ENCODE assay signal across 16 cellular contexts in the genomic region with DNA sequence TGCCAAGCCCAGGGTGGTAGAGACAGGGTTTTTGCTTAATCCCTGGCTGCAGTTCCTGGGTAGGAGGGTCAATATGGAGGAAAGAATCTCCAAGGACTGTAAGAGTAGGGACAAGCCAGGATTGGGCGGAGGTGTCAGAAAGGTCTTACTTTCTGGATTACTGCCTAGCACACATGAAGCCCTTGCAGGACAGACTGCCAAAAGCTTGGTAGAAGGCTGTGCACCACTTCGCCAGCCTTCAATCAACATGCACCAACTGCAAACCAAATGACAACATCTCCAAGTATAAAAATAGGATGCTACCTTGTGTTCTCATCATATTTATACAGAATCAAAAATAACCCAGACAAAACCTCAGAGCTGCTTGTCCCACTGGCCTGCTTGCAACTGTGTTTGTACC. TPM values are rescaled to one million over a fixed set of nuclear protein-coding genes. Genes with fewer than 3 reads are reported as not detected.
DNase-seq lines count a peak whose midpoint lies in the region; ATAC-seq, FAIRE-seq and TF ChIP-seq lines count a peak whose summit lies in the region.
"Had no signal": no experiment of that assay in that cellular context is flagged by ENCODE, and none has a peak within 500 bp of the region (broad histone marks: within the 10 kb centered on the region; RNA-seq: fewer than 3 reads in every experiment).

No MANE protein-coding gene starts in this region.

- H3K36me3 ChIP-seq in heart right ventricle: peaks cover 0 to 73% (median 35%) of the 10 kb centered on the region in 9 donors

- H3K9me3 ChIP-seq in heart right ventricle: no peaks in the 10 kb centered on the region

- H3K27me3 Mint-ChIP-seq in neural crest cell (ENCODE audit: low read depth): no peaks in the 10 kb centered on the region
- H3K27me3 Mint-ChIP-seq: B cell; CD4-positive, alpha-beta memory T cell had no signal

- FAIRE-seq in urothelium cell line (lab: Jason Lieb, UNC): no peak
- FAIRE-seq: A204.1, GM12892, GM19239 had no signal

- H3K27ac ChIP-seq in heart right ventricle: peak overlapping the region in 8 of 10 donors; percentile 3 to 78 (median 60)

- ATAC-seq in Right ventricle myocardium superior (ENCODE audit: poor library complexity): peak; percentile 59
- ATAC-seq in heart right ventricle: peak in 7 of 8 donors; percentile 21 to 66 (median 38)
- no peak for ATAC-seq in stimulated activated effector memory CD8-positive, alpha-beta T cell treated with anti-CD3 and anti-CD28 coated beads, Interleukin-12 subunit alpha, Interleukin-12 subunit beta, amount 100 ng/mL, for 72 hours

- H3K27me3 ChIP-seq in heart right ventricle: no peaks in the 10 kb centered on the region

- no peak for DNase-seq in Right ventricle myocardium superior
- no peak for DNase-seq in cardiac septum (ENCODE audit: low spot score)
- DNase-seq in heart right ventricle: peak in 1 of 2 donors; percentile 38
- no peak for DNase-seq in neural crest cell (ENCODE audit: low read depth, low spot score)
- no peak for DNase-seq in stimulated activated effector memory CD8-positive, alpha-beta T cell treated with anti-CD3 and anti-CD28 coated beads, Interleukin-12 subunit alpha, Interleukin-12 subunit beta, amount 100 ng/mL, for 72 hours (ENCODE audit: low spot score in 2 of 2)
- DNase-seq in NCI-H1092 treated with DMSO at 0.1 percent for 48 hours (lab: John Stamatoyannopoulos, UW): no peak
- no peak for DNase-seq in NCI-H526 treated with DMSO at 0.1 percent for 48 hours (lab: John Stamatoyannopoulos, UW)
- no peak for DNase-seq in urothelium cell line (ENCODE audit: low spot score)
- DNase-seq: C1 segment of cervical spinal cord; CD4-positive, alpha-beta memory T cell; DMS79; HCEC 1CT had no signal

- TF ChIP-seq CTCF in heart right ventricle (IDR thresholded peaks at IDR 0.05) (no peak), neural crest cell (conservative IDR thresholded peaks at IDR 0.05) (no peak)

- H3K4me3 ChIP-seq in heart right ventricle: no peak overlapping the region

- H3K4me1 Mint-ChIP-seq in neural crest cell: peaks cover 19% of the 10 kb centered on the region
- H3K4me1 Mint-ChIP-seq in stimulated activated effector memory CD8-positive, alpha-beta T cell treated with anti-CD3 and anti-CD28 coated beads, Interleukin-12 subunit alpha, Interleukin-12 subunit beta, amount 100 ng/mL, for 72 hours: peaks cover 37% of the 10 kb centered on the region

- 57 to 72% methylated on average over 2 of the region's 2 CpGs for WGBS in heart right ventricle, 2 donors

- H3K4me3 Mint-ChIP-seq in neural crest cell: peak overlapping the region; percentile 19
- H3K4me3 Mint-ChIP-seq in stimulated activated effector memory CD8-positive, alpha-beta T cell treated with anti-CD3 and anti-CD28 coated beads, Interleukin-12 subunit alpha, Interleukin-12 subunit beta, amount 100 ng/mL, for 72 hours: no peak overlapping the region
- H3K4me3 Mint-ChIP-seq: B cell had no signal

- intact Hi-C loops in Right ventricle myocardium superior (cut with DNase I) (loop anchor here (10.0 kb wide), 1 partner anchor 91 kb away; a partner anchor contains a TSS), cardiac septum (cut with DNase I) (loop anchor here (10.0 kb wide), 1 partner anchor 251 kb away; no protein-coding TSS in a partner anchor), heart right ventricle (cut with DNase I) (loop anchor here in 5 of 10 donors (5.0 to 10.0 kb wide), 6 partner anchors 83 to 381 kb away; a partner anchor contains a TSS)

- H3K9me3 Mint-ChIP-seq in neural crest cell: no peaks in the 10 kb centered on the region
- no peaks in the 10 kb centered on the region for H3K9me3 Mint-ChIP-seq in stimulated activated effector memory CD8-positive, alpha-beta T cell treated with anti-CD3 and anti-CD28 coated beads, Interleukin-12 subunit alpha, Interleukin-12 subunit beta, amount 100 ng/mL, for 72 hours

- peaks cover 9 to 42% (median 32%) of the 10 kb centered on the region in 9 donors for H3K4me1 ChIP-seq in heart right ventricle

- H3K27ac Mint-ChIP-seq in neural crest cell (ENCODE audit: unreplicated experiment): no peak overlapping the region
- H3K27ac Mint-ChIP-seq in stimulated activated effector memory CD8-positive, alpha-beta T cell treated with anti-CD3 and anti-CD28 coated beads, Interleukin-12 subunit alpha, Interleukin-12 subunit beta, amount 100 ng/mL, for 72 hours: peak overlapping the region; percentile 40
- H3K27ac Mint-ChIP-seq: B cell had no signal

- H3K36me3 Mint-ChIP-seq in neural crest cell (ENCODE audit: low read depth): no peaks in the 10 kb centered on the region
- H3K36me3 Mint-ChIP-seq in stimulated activated effector memory CD8-positive, alpha-beta T cell treated with anti-CD3 and anti-CD28 coated beads, Interleukin-12 subunit alpha, Interleukin-12 subunit beta, amount 100 ng/mL, for 72 hours: peaks cover 91% of the 10 kb centered on the region

RNA-seq across cellular contexts. Expression of a gene that starts 3.7 kb away (rescaled TPM):
- total RNA-seq in Right ventricle myocardium superior (20.5 TPM), cardiac septum (21.3 TPM), heart right ventricle (10 to 100 TPM; 17.9 to 29.5 (median 22.9) TPM), neural crest cell (50.0 and 58.2 TPM in 2 replicates)
- 10 to 100 TPM in 1 of 2 donors, 1 to 10 TPM in 1; 4.4 to 10.2 TPM for polyA plus RNA-seq in heart right ventricle

RNA-seq across cellular contexts. Expression of a gene that starts 3.7 kb away (rescaled TPM):
- total RNA-seq in Right ventricle myocardium superior (47.6 TPM), cardiac septum (36.1 TPM), heart right ventricle (10 to 100 TPM; 34.8 to 53.8 (median 44.6) TPM), neural crest cell (41.7 and 45.2 TPM in 2 replicates)
- polyA plus RNA-seq in heart right ventricle: 10 to 100 TPM; 52.8 to 84.2 TPM

RNA-seq across cellular contexts. Expression of a gene that starts 16.1 kb away (rescaled TPM):
- total RNA-seq in Right ventricle myocardium superior (12.4 TPM), cardiac septum (17.5 TPM), heart right ventricle (10 to 100 TPM; 13.5 to 20.3 (median 16.3) TPM), neural crest cell (35.6 and 39.2 TPM in 2 replicates)
- 10 to 100 TPM; 18.1 to 25.4 TPM for polyA plus RNA-seq in heart right ventricle

RNA-seq across cellular contexts. Expression of a gene that starts 16.1 kb away (rescaled TPM):
- total RNA-seq in Right ventricle myocardium superior (3.9 TPM), cardiac septum (9.0 TPM), heart right ventricle (10 to 100 TPM in 1 of 10 donors, 1 to 10 TPM in 9; 4.2 to 16.0 (median 6.5) TPM), neural crest cell (77.0 and 78.7 TPM in 2 replicates)
- polyA plus RNA-seq in heart right ventricle: 10 to 100 TPM in 1 of 2 donors, 1 to 10 TPM in 1; 7.5 to 18.8 TPM

RNA-seq across cellular contexts. Expression of a gene that starts 48.1 kb away (rescaled TPM):
- 0.62 TPM for total RNA-seq in Right ventricle myocardium superior
- total RNA-seq in cardiac septum: 0.67 TPM
- 1 to 10 TPM in 6 of 10 donors, under 1 TPM in 4; 0.42 to 2.3 (median 1.1) TPM for total RNA-seq in heart right ventricle
- polyA plus RNA-seq in heart right ventricle: under 1 TPM; 0.23 to 0.59 TPM
- 0.37 and 1.1 TPM in 2 replicates for total RNA-seq in neural crest cell
